Comparison of ENCODE assay signal across 1 cellular context in the genomic region with DNA sequence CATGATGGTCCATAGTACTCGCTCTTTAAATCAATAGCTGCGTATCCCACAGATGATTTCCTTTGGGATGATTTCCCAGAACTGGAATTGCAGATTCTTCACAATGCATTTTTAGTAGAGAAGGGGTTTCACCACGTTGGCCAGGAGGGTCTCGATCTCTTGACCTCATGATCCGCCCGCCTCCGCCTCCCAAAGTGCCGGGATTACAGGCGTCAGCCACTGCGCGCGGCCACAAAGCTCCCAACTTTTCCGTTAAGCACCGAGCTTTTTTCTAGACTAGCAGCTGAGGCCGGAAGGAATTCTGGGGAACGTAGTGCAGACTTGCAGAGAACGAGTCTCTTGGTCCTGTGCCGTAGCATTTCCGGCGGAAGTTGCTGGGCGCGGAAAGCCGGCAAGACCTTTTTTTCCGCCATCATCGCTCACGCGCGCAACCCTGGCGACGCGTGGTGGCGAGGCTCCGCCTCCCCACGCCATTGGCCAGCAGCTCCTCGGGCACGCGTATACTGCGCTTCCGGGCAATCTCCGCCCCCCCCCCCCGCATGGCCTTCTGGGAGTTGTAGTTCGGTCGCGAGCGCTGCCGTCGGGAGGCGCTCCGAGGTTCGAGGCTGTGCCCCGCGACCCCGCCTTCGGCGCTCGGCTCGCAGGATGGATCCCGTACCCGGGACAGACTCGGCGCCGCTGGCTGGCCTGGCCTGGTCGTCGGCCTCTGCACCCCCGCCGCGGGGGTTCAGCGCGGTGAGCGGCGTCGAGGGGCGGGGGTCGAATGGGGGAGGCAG.
TF ChIP-seq lines count a peak whose summit lies in the region.

A gene (plus strand): TSS at position 557 of the 776 bp plus-strand sequence. CDS start 89 bp downstream, at position 646.

TF ChIP-seq in K562, 482 proteins besides CTCF, POLR2A, EP300 and RAD21 (continued from another document and continues in another):
- TF ChIP-seq ZBTB7A (IDR thresholded peaks at IDR 0.05; ENCODE audit: borderline replicate concordance, control insufficient read depth, low read depth, low read length) (peak; percentile 18), NFIC (IDR thresholded peaks at IDR 0.05) (peak; percentile 93), MTA1 (IDR thresholded peaks at IDR 0.05; ENCODE audit: borderline replicate concordance) (peak; percentile 85; the same call in 1 of the 2 replicates), ZKSCAN3 (CRISPR knock-in tag; IDR thresholded peaks at IDR 0.05) (peak; percentile 37; the same call in 1 of the 2 replicates), FOXA3 (CRISPR knock-in tag; conservative IDR thresholded peaks at IDR 0.05 in 1 of 2, IDR thresholded peaks at IDR 0.05 in 1 of 2) (no peak), ETV1 (tag; conservative IDR thresholded peaks at IDR 0.05; ENCODE audit: low read depth) (peak; percentile 73; the same call in 1 of the 2 replicates), ZNF561 (CRISPR knock-in tag; conservative IDR thresholded peaks at IDR 0.05) (no peak), ZNF143 (CRISPR knock-in tag; IDR thresholded peaks at IDR 0.05) (peak; percentile 97), RBM25 (IDR thresholded peaks at IDR 0.05; ENCODE audit: low read depth, low read length, severe bottlenecking) (peak; percentile 68), SIX5 (IDR thresholded peaks at IDR 0.05; ENCODE audit: borderline replicate concordance in 1 of 2, insufficient read depth in 1 of 2, low read depth in 1 of 2, low read length in 2 of 2) (peak; percentile 58 to 70), RBBP5 (IDR thresholded peaks at IDR 0.05; ENCODE audit: borderline replicate concordance, insufficient read depth, low read length, poor library complexity, severe bottlenecking) (peak; percentile 64), ZNF224 (CRISPR knock-in tag; IDR thresholded peaks at IDR 0.05) (no peak), HMGN3 (IDR thresholded peaks at IDR 0.05; ENCODE audit: borderline replicate concordance, extremely low read depth, insufficient read length, low read depth, low read length) (peak; percentile 94), ELF2 (CRISPR knock-in tag; IDR thresholded peaks at IDR 0.05) (peak; percentile 91), U2AF2 (optimal IDR thresholded peaks at IDR 0.05; ENCODE audit: low read depth, low read length) (no peak), PCBP1 (IDR thresholded peaks at IDR 0.05; ENCODE audit: low read depth, low read length, poor library complexity, severe bottlenecking) (peak; percentile 50), HCFC1 (IDR thresholded peaks at IDR 0.05; ENCODE audit: low read depth, low read length) (peak; percentile 95), HDAC2 (IDR thresholded peaks at IDR 0.05) (peak; percentile 54; the same call in 1 of the 2 replicates), SMAD3 (CRISPR knock-in tag; conservative IDR thresholded peaks at IDR 0.05) (no peak), SMARCA5 (IDR thresholded peaks at IDR 0.05) (no peak), EZH2 (IDR thresholded peaks at IDR 0.05; ENCODE audit: borderline replicate concordance, low read depth, low read length) (no peak), NFATC3 (IDR thresholded peaks at IDR 0.05) (no peak), FOS (IDR thresholded peaks at IDR 0.05; ENCODE audit: extremely low read depth, insufficient read length) (peak; percentile 22), TRIM24 (IDR thresholded peaks at IDR 0.05) (peak in 1 of 2 experiments; percentile 84; a peak in 2 of 4 replicates), NEUROD1 (IDR thresholded peaks at IDR 0.05; ENCODE audit: borderline replicate concordance, low read depth, low read length, partially characterized antibody) (peak; percentile 38), ZNF766 (CRISPR knock-in tag; conservative IDR thresholded peaks at IDR 0.05) (peak; percentile 55; the same call in 1 of the 2 replicates), SMAD1 (IDR thresholded peaks at IDR 0.05; ENCODE audit: low read depth, low read length, partially characterized antibody) (no peak)
- TF ChIP-seq, protein P1, sequence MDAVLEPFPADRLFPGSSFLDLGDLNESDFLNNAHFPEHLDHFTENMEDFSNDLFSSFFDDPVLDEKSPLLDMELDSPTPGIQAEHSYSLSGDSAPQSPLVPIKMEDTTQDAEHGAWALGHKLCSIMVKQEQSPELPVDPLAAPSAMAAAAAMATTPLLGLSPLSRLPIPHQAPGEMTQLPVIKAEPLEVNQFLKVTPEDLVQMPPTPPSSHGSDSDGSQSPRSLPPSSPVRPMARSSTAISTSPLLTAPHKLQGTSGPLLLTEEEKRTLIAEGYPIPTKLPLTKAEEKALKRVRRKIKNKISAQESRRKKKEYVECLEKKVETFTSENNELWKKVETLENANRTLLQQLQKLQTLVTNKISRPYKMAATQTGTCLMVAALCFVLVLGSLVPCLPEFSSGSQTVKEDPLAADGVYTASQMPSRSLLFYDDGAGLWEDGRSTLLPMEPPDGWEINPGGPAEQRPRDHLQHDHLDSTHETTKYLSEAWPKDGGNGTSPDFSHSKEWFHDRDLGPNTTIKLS (IDR thresholded peaks at IDR 0.05; ENCODE audit: borderline replicate concordance, low read depth) = peak; percentile 93
- TF ChIP-seq, protein P2, sequence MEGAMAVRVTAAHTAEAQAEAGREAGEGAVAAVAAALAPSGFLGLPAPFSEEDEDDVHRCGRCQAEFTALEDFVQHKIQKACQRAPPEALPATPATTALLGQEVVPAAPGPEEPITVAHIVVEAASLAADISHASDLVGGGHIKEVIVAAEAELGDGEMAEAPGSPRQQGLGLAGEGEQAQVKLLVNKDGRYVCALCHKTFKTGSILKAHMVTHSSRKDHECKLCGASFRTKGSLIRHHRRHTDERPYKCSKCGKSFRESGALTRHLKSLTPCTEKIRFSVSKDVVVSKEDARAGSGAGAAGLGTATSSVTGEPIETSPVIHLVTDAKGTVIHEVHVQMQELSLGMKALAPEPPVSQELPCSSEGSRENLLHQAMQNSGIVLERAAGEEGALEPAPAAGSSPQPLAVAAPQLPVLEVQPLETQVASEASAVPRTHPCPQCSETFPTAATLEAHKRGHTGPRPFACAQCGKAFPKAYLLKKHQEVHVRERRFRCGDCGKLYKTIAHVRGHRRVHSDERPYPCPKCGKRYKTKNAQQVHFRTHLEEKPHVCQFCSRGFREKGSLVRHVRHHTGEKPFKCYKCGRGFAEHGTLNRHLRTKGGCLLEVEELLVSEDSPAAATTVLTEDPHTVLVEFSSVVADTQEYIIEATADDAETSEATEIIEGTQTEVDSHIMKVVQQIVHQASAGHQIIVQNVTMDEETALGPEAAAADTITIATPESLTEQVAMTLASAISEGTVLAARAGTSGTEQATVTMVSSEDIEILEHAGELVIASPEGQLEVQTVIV (CRISPR knock-in tag; IDR thresholded peaks at IDR 0.05; ENCODE audit: borderline replicate concordance) = no peak
- TF ChIP-seq, protein P3, sequence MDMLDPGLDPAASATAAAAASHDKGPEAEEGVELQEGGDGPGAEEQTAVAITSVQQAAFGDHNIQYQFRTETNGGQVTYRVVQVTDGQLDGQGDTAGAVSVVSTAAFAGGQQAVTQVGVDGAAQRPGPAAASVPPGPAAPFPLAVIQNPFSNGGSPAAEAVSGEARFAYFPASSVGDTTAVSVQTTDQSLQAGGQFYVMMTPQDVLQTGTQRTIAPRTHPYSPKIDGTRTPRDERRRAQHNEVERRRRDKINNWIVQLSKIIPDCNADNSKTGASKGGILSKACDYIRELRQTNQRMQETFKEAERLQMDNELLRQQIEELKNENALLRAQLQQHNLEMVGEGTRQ (CRISPR knock-in tag; IDR thresholded peaks at IDR 0.05) = no peak
- TF ChIP-seq, protein P4, sequence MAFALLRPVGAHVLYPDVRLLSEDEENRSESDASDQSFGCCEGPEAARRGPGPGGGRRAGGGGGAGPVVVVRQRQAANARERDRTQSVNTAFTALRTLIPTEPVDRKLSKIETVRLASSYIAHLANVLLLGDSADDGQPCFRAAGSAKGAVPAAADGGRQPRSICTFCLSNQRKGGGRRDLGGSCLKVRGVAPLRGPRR (CRISPR knock-in tag; IDR thresholded peaks at IDR 0.05) = no peak
- TF ChIP-seq, protein P5, sequence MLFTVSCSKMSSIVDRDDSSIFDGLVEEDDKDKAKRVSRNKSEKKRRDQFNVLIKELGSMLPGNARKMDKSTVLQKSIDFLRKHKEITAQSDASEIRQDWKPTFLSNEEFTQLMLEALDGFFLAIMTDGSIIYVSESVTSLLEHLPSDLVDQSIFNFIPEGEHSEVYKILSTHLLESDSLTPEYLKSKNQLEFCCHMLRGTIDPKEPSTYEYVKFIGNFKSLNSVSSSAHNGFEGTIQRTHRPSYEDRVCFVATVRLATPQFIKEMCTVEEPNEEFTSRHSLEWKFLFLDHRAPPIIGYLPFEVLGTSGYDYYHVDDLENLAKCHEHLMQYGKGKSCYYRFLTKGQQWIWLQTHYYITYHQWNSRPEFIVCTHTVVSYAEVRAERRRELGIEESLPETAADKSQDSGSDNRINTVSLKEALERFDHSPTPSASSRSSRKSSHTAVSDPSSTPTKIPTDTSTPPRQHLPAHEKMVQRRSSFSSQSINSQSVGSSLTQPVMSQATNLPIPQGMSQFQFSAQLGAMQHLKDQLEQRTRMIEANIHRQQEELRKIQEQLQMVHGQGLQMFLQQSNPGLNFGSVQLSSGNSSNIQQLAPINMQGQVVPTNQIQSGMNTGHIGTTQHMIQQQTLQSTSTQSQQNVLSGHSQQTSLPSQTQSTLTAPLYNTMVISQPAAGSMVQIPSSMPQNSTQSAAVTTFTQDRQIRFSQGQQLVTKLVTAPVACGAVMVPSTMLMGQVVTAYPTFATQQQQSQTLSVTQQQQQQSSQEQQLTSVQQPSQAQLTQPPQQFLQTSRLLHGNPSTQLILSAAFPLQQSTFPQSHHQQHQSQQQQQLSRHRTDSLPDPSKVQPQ (CRISPR knock-in tag; IDR thresholded peaks at IDR 0.05; ENCODE audit: borderline replicate concordance) = 0 out of 2 replicates have a peak, but pooled peaks have one; percentile 32
- TF ChIP-seq, protein P6, sequence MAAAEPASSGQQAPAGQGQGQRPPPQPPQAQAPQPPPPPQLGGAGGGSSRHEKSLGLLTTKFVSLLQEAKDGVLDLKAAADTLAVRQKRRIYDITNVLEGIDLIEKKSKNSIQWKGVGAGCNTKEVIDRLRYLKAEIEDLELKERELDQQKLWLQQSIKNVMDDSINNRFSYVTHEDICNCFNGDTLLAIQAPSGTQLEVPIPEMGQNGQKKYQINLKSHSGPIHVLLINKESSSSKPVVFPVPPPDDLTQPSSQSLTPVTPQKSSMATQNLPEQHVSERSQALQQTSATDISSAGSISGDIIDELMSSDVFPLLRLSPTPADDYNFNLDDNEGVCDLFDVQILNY (CRISPR knock-in tag; IDR thresholded peaks at IDR 0.05) = no peak
- TF ChIP-seq, protein P7, sequence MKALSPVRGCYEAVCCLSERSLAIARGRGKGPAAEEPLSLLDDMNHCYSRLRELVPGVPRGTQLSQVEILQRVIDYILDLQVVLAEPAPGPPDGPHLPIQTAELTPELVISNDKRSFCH (CRISPR knock-in tag; IDR thresholded peaks at IDR 0.05) = no peak
- TF ChIP-seq, protein P7 (tag; IDR thresholded peaks at IDR 0.05) = no peak
- TF ChIP-seq, protein P8, sequence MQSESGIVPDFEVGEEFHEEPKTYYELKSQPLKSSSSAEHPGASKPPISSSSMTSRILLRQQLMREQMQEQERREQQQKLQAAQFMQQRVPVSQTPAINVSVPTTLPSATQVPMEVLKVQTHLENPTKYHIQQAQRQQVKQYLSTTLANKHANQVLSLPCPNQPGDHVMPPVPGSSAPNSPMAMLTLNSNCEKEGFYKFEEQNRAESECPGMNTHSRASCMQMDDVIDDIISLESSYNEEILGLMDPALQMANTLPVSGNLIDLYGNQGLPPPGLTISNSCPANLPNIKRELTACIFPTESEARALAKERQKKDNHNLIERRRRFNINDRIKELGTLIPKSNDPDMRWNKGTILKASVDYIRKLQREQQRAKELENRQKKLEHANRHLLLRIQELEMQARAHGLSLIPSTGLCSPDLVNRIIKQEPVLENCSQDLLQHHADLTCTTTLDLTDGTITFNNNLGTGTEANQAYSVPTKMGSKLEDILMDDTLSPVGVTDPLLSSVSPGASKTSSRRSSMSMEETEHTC (IDR thresholded peaks at IDR 0.05) = peak; percentile 75
- TF ChIP-seq, protein P9, sequence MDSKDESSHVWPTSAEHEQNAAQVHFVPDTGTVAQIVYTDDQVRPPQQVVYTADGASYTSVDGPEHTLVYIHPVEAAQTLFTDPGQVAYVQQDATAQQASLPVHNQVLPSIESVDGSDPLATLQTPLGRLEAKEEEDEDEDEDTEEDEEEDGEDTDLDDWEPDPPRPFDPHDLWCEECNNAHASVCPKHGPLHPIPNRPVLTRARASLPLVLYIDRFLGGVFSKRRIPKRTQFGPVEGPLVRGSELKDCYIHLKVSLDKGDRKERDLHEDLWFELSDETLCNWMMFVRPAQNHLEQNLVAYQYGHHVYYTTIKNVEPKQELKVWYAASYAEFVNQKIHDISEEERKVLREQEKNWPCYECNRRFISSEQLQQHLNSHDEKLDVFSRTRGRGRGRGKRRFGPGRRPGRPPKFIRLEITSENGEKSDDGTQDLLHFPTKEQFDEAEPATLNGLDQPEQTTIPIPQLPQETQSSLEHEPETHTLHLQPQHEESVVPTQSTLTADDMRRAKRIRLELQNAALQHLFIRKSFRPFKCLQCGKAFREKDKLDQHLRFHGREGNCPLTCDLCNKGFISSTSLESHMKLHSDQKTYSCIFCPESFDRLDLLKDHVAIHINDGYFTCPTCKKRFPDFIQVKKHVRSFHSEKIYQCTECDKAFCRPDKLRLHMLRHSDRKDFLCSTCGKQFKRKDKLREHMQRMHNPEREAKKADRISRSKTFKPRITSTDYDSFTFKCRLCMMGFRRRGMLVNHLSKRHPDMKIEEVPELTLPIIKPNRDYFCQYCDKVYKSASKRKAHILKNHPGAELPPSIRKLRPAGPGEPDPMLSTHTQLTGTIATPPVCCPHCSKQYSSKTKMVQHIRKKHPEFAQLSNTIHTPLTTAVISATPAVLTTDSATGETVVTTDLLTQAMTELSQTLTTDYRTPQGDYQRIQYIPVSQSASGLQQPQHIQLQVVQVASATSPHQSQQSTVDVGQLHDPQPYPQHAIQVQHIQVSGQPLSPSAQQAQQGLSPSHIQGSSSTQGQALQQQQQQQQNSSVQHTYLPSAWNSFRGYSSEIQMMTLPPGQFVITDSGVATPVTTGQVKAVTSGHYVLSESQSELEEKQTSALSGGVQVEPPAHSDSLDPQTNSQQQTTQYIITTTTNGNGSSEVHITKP (IDR thresholded peaks at IDR 0.05; ENCODE audit: partially characterized antibody) = no peak
- TF ChIP-seq, protein P10, sequence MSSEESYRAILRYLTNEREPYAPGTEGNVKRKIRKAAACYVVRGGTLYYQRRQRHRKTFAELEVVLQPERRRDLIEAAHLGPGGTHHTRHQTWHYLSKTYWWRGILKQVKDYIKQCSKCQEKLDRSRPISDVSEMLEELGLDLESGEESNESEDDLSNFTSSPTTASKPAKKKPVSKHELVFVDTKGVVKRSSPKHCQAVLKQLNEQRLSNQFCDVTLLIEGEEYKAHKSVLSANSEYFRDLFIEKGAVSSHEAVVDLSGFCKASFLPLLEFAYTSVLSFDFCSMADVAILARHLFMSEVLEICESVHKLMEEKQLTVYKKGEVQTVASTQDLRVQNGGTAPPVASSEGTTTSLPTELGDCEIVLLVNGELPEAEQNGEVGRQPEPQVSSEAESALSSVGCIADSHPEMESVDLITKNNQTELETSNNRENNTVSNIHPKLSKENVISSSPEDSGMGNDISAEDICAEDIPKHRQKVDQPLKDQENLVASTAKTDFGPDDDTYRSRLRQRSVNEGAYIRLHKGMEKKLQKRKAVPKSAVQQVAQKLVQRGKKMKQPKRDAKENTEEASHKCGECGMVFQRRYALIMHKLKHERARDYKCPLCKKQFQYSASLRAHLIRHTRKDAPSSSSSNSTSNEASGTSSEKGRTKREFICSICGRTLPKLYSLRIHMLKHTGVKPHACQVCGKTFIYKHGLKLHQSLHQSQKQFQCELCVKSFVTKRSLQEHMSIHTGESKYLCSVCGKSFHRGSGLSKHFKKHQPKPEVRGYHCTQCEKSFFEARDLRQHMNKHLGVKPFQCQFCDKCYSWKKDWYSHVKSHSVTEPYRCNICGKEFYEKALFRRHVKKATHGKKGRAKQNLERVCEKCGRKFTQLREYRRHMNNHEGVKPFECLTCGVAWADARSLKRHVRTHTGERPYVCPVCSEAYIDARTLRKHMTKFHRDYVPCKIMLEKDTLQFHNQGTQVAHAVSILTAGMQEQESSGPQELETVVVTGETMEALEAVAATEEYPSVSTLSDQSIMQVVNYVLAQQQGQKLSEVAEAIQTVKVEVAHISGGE (CRISPR knock-in tag; IDR thresholded peaks at IDR 0.05) = peak; percentile 62 to 97 (median 83); a peak in 5 of 6 replicates
